ENCODE assay signal across 17 cellular contexts in genomic region chr22:42799462-42800405, GRCh38. TPM values are rescaled to one million over a fixed set of nuclear protein-coding genes. Genes with fewer than 3 reads are reported as not detected.
DNase-seq lines count a peak whose midpoint lies in the region; ATAC-seq, FAIRE-seq and TF ChIP-seq lines count a peak whose summit lies in the region.
"Had no signal": no experiment of that assay in that cellular context is flagged by ENCODE, and none has a peak within 500 bp of the region (broad histone marks: within the 10 kb centered on the region; RNA-seq: fewer than 3 reads in every experiment).

No MANE protein-coding gene starts in this region.

- no peak for DNase-seq in HepG2 (ENCODE audit: low spot score)
- DNase-seq in right lobe of liver = no peak
- peak; percentile 35 for DNase-seq in NCI-H524 treated with DMSO at 0.1 percent for 48 hours (lab: John Stamatoyannopoulos, UW)
- DNase-seq in fibroblast of mammary gland (ENCODE audit: low read depth) = peak; percentile 23
- DNase-seq in activated effector memory CD4-positive, alpha-beta T cell treated with anti-CD3 and anti-CD28 coated beads, Interleukin-2, amount 50 U/mL, for 16 hours = no peak
- no peak for DNase-seq in NCI-H1105 (lab: John Stamatoyannopoulos, UW)
- DNase-seq in Peyer's patch = no peak
- DNase-seq: activated CD4-positive, CD25-positive, alpha-beta regulatory T cell; foreskin fibroblast; HCEC 1CT; islet precursor cell; stimulated activated CD4-positive, alpha-beta T cell treated with anti-CD3 and anti-CD28 coated beads, Interleukin-2, amount 100 ng/mL, for 24 hours; SW 1271 had no signal

- in situ Hi-C loops in HepG2 (cut with HindIII; ENCODE audit: extremely low pct_ligation_motif_present, low pct_unique_long_range_greater_than_20kb) = no loop called here

- WGBS in HepG2 (ENCODE audit: low lambda C conversion rate) = 97% methylated on average over 4 of the region's 8 CpGs
- 100% methylated on average over 4 of the region's 8 CpGs for WGBS in right lobe of liver (ENCODE audit: insufficient coverage, low coverage, low lambda C conversion rate, missing lambda C conversion rate)

- H3K4me1 ChIP-seq in HepG2 (ENCODE audit: insufficient read depth, low read length) = peaks cover 58% of the 10 kb centered on the region
- H3K4me1 ChIP-seq in right lobe of liver = peaks cover 0 to 40% (median 4%) of the 10 kb centered on the region in 4 donors
- H3K4me1 ChIP-seq in Peyer's patch = no peaks in the 10 kb centered on the region

- TF ChIP-seq EP300 in HepG2 (IDR thresholded peaks at IDR 0.05; ENCODE audit: low read depth in 2 of 2, low read length in 2 of 2) (no peak), HepG2 (CRISPR knock-in tag; IDR thresholded peaks at IDR 0.05; ENCODE audit: borderline replicate concordance) (no peak)

- intact Hi-C loops in HepG2 (cut with micrococcal nuclease; ENCODE audit: unreplicated experiment) = loop anchor here (2.0 to 10.0 kb wide), 3 partner anchors 19 to 155 kb away; partner anchors contain the start of genes ARFGAP3, ATP5MGL and CYB5R3
- intact Hi-C loops in right lobe of liver (cut with DNase I) = no loop called here

- H3K79me2 ChIP-seq in HepG2 (ENCODE audit: insufficient read depth, low read length) = no peaks in the 10 kb centered on the region

- H3K27ac ChIP-seq in HepG2 (ENCODE audit: extremely low read length, insufficient read depth, low read length) (peak overlapping the region; percentile 68), right lobe of liver (peak overlapping the region in 1 of 3 donors; percentile 74), Peyer's patch (no peak overlapping the region)
- H3K27ac ChIP-seq: ascending aorta had no signal

- no peak for TF ChIP-seq POLR2A in HepG2 (IDR thresholded peaks at IDR 0.05; ENCODE audit: insufficient read depth in 1 of 2, low read depth in 2 of 2, low read length in 2 of 2)
- TF ChIP-seq POLR2A in right lobe of liver (IDR thresholded peaks at IDR 0.05) = no peak
- no peak for TF ChIP-seq POLR2A in Peyer's patch (IDR thresholded peaks at IDR 0.05)

- H3K9me3 ChIP-seq in HepG2 (ENCODE audit: low read length) (no peaks in the 10 kb centered on the region), right lobe of liver (no peaks in the 10 kb centered on the region), Peyer's patch (no peaks in the 10 kb centered on the region)
- H3K9me3 ChIP-seq: ascending aorta had no signal

- TF ChIP-seq CTCF in HepG2 (CRISPR knock-in tag; IDR thresholded peaks at IDR 0.05) (no peak), right lobe of liver (IDR thresholded peaks at IDR 0.05) (no peak), fibroblast of mammary gland (conservative IDR thresholded peaks at IDR 0.05; ENCODE audit: control insufficient read depth, insufficient read depth, low read depth, low read length) (no peak), Peyer's patch (IDR thresholded peaks at IDR 0.05) (no peak)

- BruUV-seq in HepG2 (replicated peaks; lab: Mats Ljungman, UMichigan) = no TSS peak

- CTCF ChIA-PET in HepG2 (lab: Yijun Ruan, JAX; ENCODE audit: low intra/inter-chr PET ratio, low total read pairs) = no interaction called here

- H3K27me3 ChIP-seq in HepG2 (ENCODE audit: control insufficient read depth in 1 of 2, insufficient read depth in 2 of 2, low read length in 2 of 2) (no peaks in the 10 kb centered on the region), right lobe of liver (no peaks in the 10 kb centered on the region), Peyer's patch (no peaks in the 10 kb centered on the region)
- H3K27me3 ChIP-seq: ascending aorta had no signal

- TF ChIP-seq RAD21 in HepG2 (CRISPR knock-in tag; IDR thresholded peaks at IDR 0.05) = no peak

- POLR2A ChIA-PET in HepG2 (lab: Yijun Ruan, JAX) = interaction anchor here (0.7 to 1.4 kb wide), 3 partner anchors 34 to 215 kb away, joined by 3 to 9 read pairs (median 7); partner anchors contain the start of genes PACSIN2 and POLDIP3

- H2AFZ ChIP-seq in HepG2 (ENCODE audit: low read length) = no peak overlapping the region

- H3K4me2 ChIP-seq in HepG2 (ENCODE audit: low read depth, low read length) = no peak overlapping the region

- no peak for FAIRE-seq in HepG2 (lab: Jason Lieb, UNC)
- FAIRE-seq: G401.6, GM18507 had no signal

- H3K4me3 ChIP-seq in HepG2 (replicated peaks in 1 of 3; ENCODE audit: insufficient read depth in 1 of 3, low read depth in 2 of 3, low read length in 3 of 3) (no peak overlapping the region), right lobe of liver (no peak overlapping the region), fibroblast of mammary gland (ENCODE audit: control insufficient read depth, low read depth, low read length) (no peak overlapping the region), Peyer's patch (no peak overlapping the region)
- H3K4me3 ChIP-seq: ascending aorta had no signal

- ATAC-seq in HepG2 (no peak), right lobe of liver (no peak), HG02571 (IDR thresholded peaks at IDR 0.05; ENCODE audit: unreplicated experiment) (no peak)

- H3K36me3 ChIP-seq in HepG2 (replicated peaks in 1 of 2; ENCODE audit: control insufficient read depth in 1 of 2, insufficient read depth in 2 of 2, low read length in 2 of 2) = peaks cover 6 to 36% of the 10 kb centered on the region in 2 experiments
- peaks cover 0 to 14% (median 8%) of the 10 kb centered on the region in 4 donors for H3K36me3 ChIP-seq in right lobe of liver
- peaks cover 0 to 71% (median 0%) of the 10 kb centered on the region in 3 donors for H3K36me3 ChIP-seq in Peyer's patch

- H3K9ac ChIP-seq in HepG2 (ENCODE audit: insufficient read depth, low read depth, low read length) = no peak overlapping the region

- no peaks in the 10 kb centered on the region for H4K20me1 ChIP-seq in HepG2 (ENCODE audit: insufficient read depth, low read length)

TF ChIP-seq in HepG2, 621 proteins besides CTCF, POLR2A, EP300 and RAD21:
- TF ChIP-seq NFIB (CRISPR knock-in tag; IDR thresholded peaks at IDR 0.05; ENCODE audit: borderline replicate concordance) = no peak
- no peak for TF ChIP-seq ZKSCAN1 (IDR thresholded peaks at IDR 0.05; ENCODE audit: low read length)
- TF ChIP-seq NFYC (CRISPR knock-in tag; IDR thresholded peaks at IDR 0.05) = peak; percentile 47; the same call in 1 of the 2 replicates
- peak; percentile 49 for TF ChIP-seq NFYB (CRISPR knock-in tag; IDR thresholded peaks at IDR 0.05)
- 0 out of 2 replicates have a peak, but pooled peaks have one; percentile 17 for TF ChIP-seq PPARG (CRISPR knock-in tag; conservative IDR thresholded peaks at IDR 0.05)

RNA-seq across cellular contexts. Expression of gene ARFGAP3, which starts 57.3 kb away (rescaled TPM):
- total RNA-seq in HepG2 (2016; rRNA removed; fragmentation: Illumina TruSeq; extraction: Trizol) (41.7 and 66.7 TPM in 2 replicates), right lobe of liver (10 to 100 TPM; 19.8 to 48.4 (median 30.4) TPM), Peyer's patch (10 to 100 TPM; 31.4 to 87.0 (median 57.8) TPM)
- total RNA-seq in HepG2 (2016; cell fraction: cytosol; rRNA removed; fragmentation: Illumina TruSeq; extraction: Trizol; ENCODE audit: low read depth) = 9.5 and 13.8 TPM in 2 replicates
- total RNA-seq in HepG2 (2016; cell fraction: insoluble cytoplasmic fraction; rRNA removed; fragmentation: Illumina TruSeq; extraction: Trizol) = 41.6 and 68.2 TPM in 2 replicates
- 19.0 and 21.9 TPM in 2 replicates for total RNA-seq in HepG2 (2016; cell fraction: membrane; rRNA removed; fragmentation: Illumina TruSeq; extraction: Trizol)
- 26.8 and 27.4 TPM in 2 replicates for total RNA-seq in HepG2 (2016; cell fraction: nucleus; rRNA removed; fragmentation: Illumina TruSeq; extraction: Trizol)
- polyA plus RNA-seq in HepG2 (2011; rRNA removed) = 51.0 and 61.6 TPM in 2 replicates
- polyA plus RNA-seq in HepG2 (2011; cell fraction: cytosol; rRNA removed) = 42.3 and 50.3 TPM in 2 replicates
- polyA plus RNA-seq in HepG2 (2011; cell fraction: nucleus; rRNA removed) = 41.8 and 43.9 TPM in 2 replicates
- 40.6 and 42.9 TPM in 2 replicates for polyA plus RNA-seq in HepG2 (2012)
- 3.0 and 3.1 TPM in 2 replicates for polyA plus RNA-seq in HepG2 (2016; cell fraction: cytosol; fragmentation: Illumina TruSeq; extraction: Trizol; ENCODE audit: low read depth)
- 50.7 and 53.6 TPM in 2 replicates for polyA plus RNA-seq in HepG2 (2016; cell fraction: insoluble cytoplasmic fraction; fragmentation: Illumina TruSeq; extraction: Trizol; ENCODE audit: low read depth)
- polyA plus RNA-seq in HepG2 (2016; cell fraction: membrane; fragmentation: Illumina TruSeq; extraction: Trizol; ENCODE audit: low read depth) = 7.0 and 7.1 TPM in 2 replicates
- 40.6 and 48.9 TPM in 2 replicates for polyA plus RNA-seq in HepG2 (2016; cell fraction: nucleus; fragmentation: Illumina TruSeq; extraction: Trizol; ENCODE audit: insufficient read depth, low read depth)
- 16.2 and 65.9 TPM in 2 replicates for polyA minus RNA-seq in HepG2 (2011; rRNA and poly(A)+ RNA removed; ENCODE audit: low replicate concordance)
- 38.9 and 45.0 TPM in 2 replicates for polyA minus RNA-seq in HepG2 (2011; cell fraction: cytosol; rRNA and poly(A)+ RNA removed)
- 43.4 and 53.0 TPM in 2 replicates for polyA minus RNA-seq in HepG2 (2011; cell fraction: nucleus; rRNA and poly(A)+ RNA removed)

Comparison
In these comparisons a context has a peak if more than half of its experiments do, and no peak if none do; other contexts are left out.
1. DNase-seq: peak in NCI-H524 treated with DMSO at 0.1 percent for 48 hours (single experiment) and fibroblast of mammary gland (single experiment); none in HepG2 (single experiment), right lobe of liver (0 of 3), activated effector memory CD4-positive, alpha-beta T cell treated with anti-CD3 and anti-CD28 coated beads, Interleukin-2, amount 50 U/mL, for 16 hours (single experiment), NCI-H1105 (single experiment) and Peyer's patch (0 of 3).